In genomic region chr1:46406881-46407608, GRCh38 we compare ENCODE assay signal across 10 cellular contexts. TPM values are rescaled to one million over a fixed set of nuclear protein-coding genes. Genes with fewer than 3 reads are reported as not detected.
DNase-seq lines count a peak whose midpoint lies in the region; ATAC-seq, FAIRE-seq and TF ChIP-seq lines count a peak whose summit lies in the region.
"Had no signal": no experiment of that assay in that cellular context is flagged by ENCODE, and none has a peak within 500 bp of the region (broad histone marks: within the 10 kb centered on the region; RNA-seq: fewer than 3 reads in every experiment).

No MANE protein-coding gene starts in this region.

- H4K91ac ChIP-seq in IMR-90 (ENCODE audit: insufficient read depth, low read depth, low read length) (no peak overlapping the region), H1 (replicated peaks; ENCODE audit: insufficient read length, low read length) (peak overlapping the region; percentile 93)

- 0 out of 2 replicates have a peak, but pooled peaks cover 3% of the 10 kb centered on the region for H3K9me1 ChIP-seq in IMR-90 (ENCODE audit: insufficient read depth, low read length)

- CTCF ChIA-PET in AG04449 (lab: Yijun Ruan, JAX): interaction anchor here (0.7 to 10.9 kb wide), 15 partner anchors 8 to 317 kb away, joined by 3 to 112 read pairs (median 5); a partner anchor contains a TSS
- CTCF ChIA-PET in IMR-90 (lab: Yijun Ruan, JAX): interaction anchor here (0.6 to 0.7 kb wide), 4 partner anchors 18 to 731 kb away, joined by 3 to 5 read pairs (median 3); no protein-coding TSS in a partner anchor
- CTCF ChIA-PET in H1 (lab: Charles Lee; ENCODE audit: partially characterized antibody): interaction anchor here (0.7 to 25.3 kb wide), 12 partner anchors 8 to 121 kb away, joined by 3 to 513 read pairs (median 4); partner anchors contain the start of gene FAAH

- H3K56ac ChIP-seq in IMR-90 (ENCODE audit: extremely low read depth, insufficient read depth, low read length): no peak overlapping the region
- H3K56ac ChIP-seq in H1 (replicated peaks; ENCODE audit: insufficient read length, low read depth, low read length): no peak overlapping the region

- in situ Hi-C loops in IMR-90 (cut with MboI; ENCODE audit: low sequenced_read_pairs): loop anchor here (5.0 to 25.0 kb wide), 2 partner anchors 120 to 305 kb away; partner anchors contain the start of gene EFCAB14

- H3K27me3 ChIP-seq in IMR-90 (ENCODE audit: control insufficient read depth, insufficient read depth, low read length) (peaks cover 16% of the 10 kb centered on the region; the same call in 1 of the 2 replicates), H1 (replicated peaks in 1 of 4; ENCODE audit: control insufficient read depth in 3 of 4, extremely low read depth in 1 of 4, insufficient read depth in 3 of 4, low read length in 3 of 4) (no peaks in the 10 kb centered on the region)
- H3K27me3 ChIP-seq: pancreas had no signal

- H3K4me3 ChIP-seq in AG04449 (ENCODE audit: low read depth, low read length) (peak overlapping the region; percentile 16), IMR-90 (ENCODE audit: insufficient read depth, low read depth, low read length) (no peak overlapping the region), H1 (ENCODE audit: extremely low read depth in 1 of 4, insufficient read depth in 2 of 4, low read depth in 3 of 4, low read length in 4 of 4) (no peak overlapping the region)
- H3K4me3 ChIP-seq: pancreas had no signal

- TF ChIP-seq POLR2A in IMR-90 (IDR thresholded peaks at IDR 0.05; ENCODE audit: low read depth, low read length) (no peak), H1 (IDR thresholded peaks at IDR 0.05; ENCODE audit: control extremely low read depth in 1 of 2, low read depth in 2 of 2, low read length in 2 of 2) (no peak)

- POLR2A ChIA-PET in AG04449 (lab: Yijun Ruan, JAX) (no interaction called here), IMR-90 (lab: Charles Lee; ENCODE audit: unreplicated experiment) (interaction anchor here (0.7 kb wide), 1 partner anchor 9 kb away, joined by 6 read pairs; no protein-coding TSS in a partner anchor), H1 (lab: Charles Lee; ENCODE audit: partially characterized antibody) (interaction anchor here (1.0 to 4.0 kb wide), 2 partner anchors 12 to 30 kb away, joined by 3 to 19 read pairs; no protein-coding TSS in a partner anchor)

- H2BK15ac ChIP-seq in IMR-90 (ENCODE audit: low read depth, low read length) (no peak overlapping the region), H1 (ENCODE audit: low read length) (peak overlapping the region; percentile 81; the same call in 1 of the 2 replicates)

- 27% methylated on average over 6 of the region's 13 CpGs; no CpG with 5 or more reads in 1 of the 2 experiments for WGBS in IMR-90 (ENCODE audit: extremely low coverage in 2 of 2, insufficient read length in 1 of 2), 2 experiments
- 75% methylated on average over 12 of the region's 13 CpGs; no CpG with 5 or more reads in 1 of the 2 experiments for WGBS in H1 (ENCODE audit: extremely low coverage in 1 of 2, insufficient coverage in 1 of 2, insufficient read length in 1 of 2, insufficient replicate concordance in 2 of 2, low coverage in 1 of 2, low lambda C conversion rate in 2 of 2, missing lambda C conversion rate in 1 of 2), 2 experiments

- peaks cover 0 to 4% of the 10 kb centered on the region in 2 experiments; a peak in 1 of 4 replicates for H3K79me2 ChIP-seq in H1 (ENCODE audit: control insufficient read depth in 1 of 2, insufficient read depth in 2 of 2, low read length in 2 of 2)

- BruUV-seq in IMR-90 (replicated peaks; lab: Mats Ljungman, UMichigan): no TSS peak

- H3K23me2 ChIP-seq in H1 (ENCODE audit: low read depth, low read length): no peaks in the 10 kb centered on the region; the same call in 1 of the 2 replicates

- H4K8ac ChIP-seq in IMR-90 (ENCODE audit: low read depth in 2 of 2, low read length in 2 of 2) (no peak overlapping the region), H1 (ENCODE audit: extremely low read depth, insufficient read depth, low read length) (no peak overlapping the region; the same call in 1 of the 2 replicates)

- H3K4ac ChIP-seq in IMR-90 (ENCODE audit: low read depth, low read length) (no peak overlapping the region), H1 (replicated peaks; ENCODE audit: insufficient read length, low read depth, low read length) (peak overlapping the region; percentile 12)

- TF ChIP-seq CTCF in AG04449 (IDR thresholded peaks at IDR 0.05; ENCODE audit: insufficient read depth, low read length, missing control alignments) (no peak), IMR-90 (conservative IDR thresholded peaks at IDR 0.05; ENCODE audit: low read depth, low read length) (no peak), H1 (IDR thresholded peaks at IDR 0.05; ENCODE audit: control extremely low read depth in 1 of 3, insufficient read depth in 1 of 3, low read depth in 1 of 3, low read length in 3 of 3) (no peak), osteocyte (IDR thresholded peaks at IDR 0.05) (no peak)

- H3K36me3 Mint-ChIP-seq in osteocyte (ENCODE audit: unreplicated experiment): peaks cover 2% of the 10 kb centered on the region

- H2BK20ac ChIP-seq in IMR-90 (ENCODE audit: low read depth, low read length) (no peak overlapping the region), H1 (ENCODE audit: low read length) (0 out of 2 replicates have a peak overlapping the region, but pooled peaks have one; percentile 86)

- H2BK5ac ChIP-seq in IMR-90 (ENCODE audit: low read depth, low read length, poor library complexity, severe bottlenecking) (no peak overlapping the region), H1 (ENCODE audit: low read depth, low read length) (peak overlapping the region; percentile 66)

- TF ChIP-seq EP300 in H1 (IDR thresholded peaks at IDR 0.05; ENCODE audit: borderline replicate concordance in 1 of 2, low read depth in 2 of 2, low read length in 2 of 2): no peak

- H4K5ac ChIP-seq in IMR-90 (ENCODE audit: low read depth, low read length): no peak overlapping the region
- H4K5ac ChIP-seq in H1 (ENCODE audit: insufficient read length, low read depth, low read length): peak overlapping the region; percentile 38

- no peak overlapping the region; the same call in 1 of the 2 replicates for H3K4me2 ChIP-seq in IMR-90 (ENCODE audit: low read depth, low read length)
- peak overlapping the region; percentile 5 to 45; a peak in 2 of 4 replicates for H3K4me2 ChIP-seq in H1 (ENCODE audit: insufficient read depth in 1 of 2, low read depth in 2 of 2, low read length in 2 of 2)

- DNase-seq in AG04449 (ENCODE audit: low read depth, low spot score) (no peak), IMR-90 (no peak), H1 (ENCODE audit: low read depth in 1 of 2, low spot score in 2 of 2) (no peak), osteocyte (ENCODE audit: extremely low spot score, unreplicated experiment) (no peak), NCI-H345 treated with DMSO at 0.1 percent for 48 hours (lab: John Stamatoyannopoulos, UW; ENCODE audit: unreplicated experiment) (no peak)
- DNase-seq in stimulated activated naive CD4-positive, alpha-beta T cell treated with Interleukin-2 at 50 U/mL for 16 hours (lab: John Stamatoyannopoulos, UW): no peak

- H3K27ac ChIP-seq in IMR-90 (ENCODE audit: insufficient read depth, low read length) (no peak overlapping the region), H1 (ENCODE audit: low read depth, low read length) (no peak overlapping the region)
- H3K27ac ChIP-seq: pancreas had no signal

- FAIRE-seq in H1 (lab: Jason Lieb, UNC): no peak
- FAIRE-seq: pancreas had no signal

- H2AFZ ChIP-seq in IMR-90 (replicated peaks; ENCODE audit: low read length, poor library complexity) (peak overlapping the region; percentile 89), H1 (ENCODE audit: low read length) (no peak overlapping the region)

- peaks cover 10% of the 10 kb centered on the region for H3K4me1 Mint-ChIP-seq in osteocyte (ENCODE audit: unreplicated experiment)
- H3K4me1 Mint-ChIP-seq: activated B cell treated with CpG ODN at 0.5 μM for 24 hours had no signal

- H3K18ac ChIP-seq in IMR-90 (ENCODE audit: low read depth, low read length): no peak overlapping the region
- H3K18ac ChIP-seq in H1 (ENCODE audit: extremely low read depth, low read length): peak overlapping the region; percentile 75

- H3K14ac ChIP-seq in IMR-90 (replicated peaks; ENCODE audit: low read depth, low read length) (no peak overlapping the region), H1 (ENCODE audit: insufficient read length) (no peak overlapping the region)

- H2AK9ac ChIP-seq in IMR-90 (replicated peaks; ENCODE audit: low read depth, low read length, poor library complexity): peak overlapping the region; percentile 85

- TF ChIP-seq RAD21 in IMR-90 (IDR thresholded peaks at IDR 0.05; ENCODE audit: low read length) (no peak), H1 (IDR thresholded peaks at IDR 0.05 in 1 of 2, conservative IDR thresholded peaks at IDR 0.05 in 1 of 2; ENCODE audit: low read depth in 2 of 2, low read length in 2 of 2) (no peak)

- H2BK120ac ChIP-seq in IMR-90 (ENCODE audit: low read depth, low read length) (no peak overlapping the region), H1 (replicated peaks; ENCODE audit: low read depth, low read length) (peak overlapping the region; percentile 56)

- H3K79me1 ChIP-seq in IMR-90 (ENCODE audit: low read depth in 1 of 2, low read length in 2 of 2) (no peaks in the 10 kb centered on the region), H1 (ENCODE audit: low read depth, low read length) (no peaks in the 10 kb centered on the region)

- peak overlapping the region; percentile 98; the same call in 1 of the 2 replicates for H2BK12ac ChIP-seq in H1 (ENCODE audit: low read depth, low read length)

- no peaks in the 10 kb centered on the region for H3K27me3 Mint-ChIP-seq in osteocyte (ENCODE audit: unreplicated experiment)
- H3K27me3 Mint-ChIP-seq: activated B cell treated with CpG ODN at 0.5 μM for 24 hours had no signal

- ATAC-seq in IMR-90 (ENCODE audit: low read depth): peak; percentile 2; the same call in 1 of the 2 replicates
- ATAC-seq in GM21367 (IDR thresholded peaks at IDR 0.05; ENCODE audit: unreplicated experiment): no peak
- ATAC-seq in GM19023 (IDR thresholded peaks at IDR 0.05; ENCODE audit: unreplicated experiment): no peak

- H3K4me1 ChIP-seq in IMR-90 (ENCODE audit: control insufficient read depth, insufficient read depth, low read length) (no peaks in the 10 kb centered on the region; the same call in 1 of the 2 replicates), H1 (replicated peaks in 1 of 4; ENCODE audit: control insufficient read depth in 3 of 4, insufficient read depth in 4 of 4, low read length in 3 of 4) (peaks cover 2 to 19% (median 13%) of the 10 kb centered on the region in 4 experiments)
- H3K4me1 ChIP-seq: pancreas had no signal

- H3K9ac ChIP-seq in IMR-90 (ENCODE audit: low read depth, low read length) (no peak overlapping the region), H1 (replicated peaks in 1 of 4; ENCODE audit: extremely low read depth in 1 of 4, low read depth in 3 of 4, low read length in 3 of 4) (peak overlapping the region in 1 of 4 experiments; percentile 7; a peak in 1 of 7 replicates)

- no peaks in the 10 kb centered on the region for H3K9me3 Mint-ChIP-seq in osteocyte (ENCODE audit: unreplicated experiment)
- H3K9me3 Mint-ChIP-seq: activated B cell treated with CpG ODN at 0.5 μM for 24 hours had no signal

- H3K23ac ChIP-seq in IMR-90 (ENCODE audit: low read depth, low read length) (0 out of 2 replicates have a peak overlapping the region, but pooled peaks have one; percentile 16), H1 (ENCODE audit: insufficient read length) (no peak overlapping the region)

- H3K9me3 ChIP-seq in IMR-90 (ENCODE audit: control insufficient read depth, insufficient read depth, low read length) (no peaks in the 10 kb centered on the region), H1 (ENCODE audit: insufficient read depth in 2 of 2, low read depth in 1 of 2, low read length in 1 of 2) (no peaks in the 10 kb centered on the region)
- H3K9me3 ChIP-seq: pancreas had no signal

- H2AK5ac ChIP-seq in IMR-90 (ENCODE audit: low read depth, low read length) (no peak overlapping the region), H1 (ENCODE audit: low read depth, low read length) (0 out of 2 replicates have a peak overlapping the region, but pooled peaks have one; percentile 48)

- H3K27ac Mint-ChIP-seq in osteocyte (ENCODE audit: unreplicated experiment): peak overlapping the region; percentile 66
- H3K27ac Mint-ChIP-seq: activated B cell treated with CpG ODN at 0.5 μM for 24 hours had no signal

- dilution Hi-C loops in IMR-90 (cut with HindIII; ENCODE audit: low sequenced_read_pairs, unreplicated experiment): no loop called here

- H3K36me3 ChIP-seq in IMR-90 (ENCODE audit: control insufficient read depth, insufficient read depth, low read length) (no peaks in the 10 kb centered on the region), H1 (ENCODE audit: control insufficient read depth in 2 of 4, insufficient read depth in 4 of 4, low read length in 3 of 4) (peaks cover 3 to 16% (median 4%) of the 10 kb centered on the region in 4 experiments; a peak in 5 of 8 replicates)

- intact Hi-C loops in IMR-90 (cut with micrococcal nuclease): loop anchor here (1.0 to 10.0 kb wide), 2 partner anchors 121 to 768 kb away; no protein-coding TSS in a partner anchor

- H3K4me3 Mint-ChIP-seq in osteocyte (ENCODE audit: unreplicated experiment): peak overlapping the region; percentile 73
- H3K4me3 Mint-ChIP-seq: activated B cell treated with CpG ODN at 0.5 μM for 24 hours had no signal

- H4K20me1 ChIP-seq in IMR-90 (ENCODE audit: insufficient read depth, low read length): no peaks in the 10 kb centered on the region
- H4K20me1 ChIP-seq in H1 (replicated peaks in 1 of 2; ENCODE audit: control insufficient read depth in 1 of 2, insufficient read depth in 2 of 2, low read length in 2 of 2): peaks cover 0 to 2% of the 10 kb centered on the region in 2 experiments

RNA-seq across cellular contexts. Expression of gene FAAH, which starts 12.9 kb away (rescaled TPM):
- total RNA-seq in IMR-90 (2012; rRNA removed): under 0.01 TPM in 1 of 2 replicates, not detected in the other
- 0.19 and 0.29 TPM in 2 replicates for polyA plus RNA-seq in IMR-90 (2012; rRNA removed)
- 0.12 and 0.27 TPM in 2 replicates for polyA plus RNA-seq in IMR-90 (2012; cell fraction: cytosol; rRNA removed)
- polyA plus RNA-seq in IMR-90 (2012; cell fraction: nucleus; rRNA removed; ENCODE audit: low replicate concordance): 2.3 and 3.0 TPM in 2 replicates
- 43.5 and 47.3 TPM in 2 replicates for total RNA-seq in H1 (2021; fragmentation: NEBNext Ultra II Directional; extraction: Animal tissue kit (Norgen Biotek cat#: 25700))
- 41.2 and 67.2 TPM in 2 replicates for polyA plus RNA-seq in H1 (2011; rRNA removed)
- 55.2 TPM for polyA plus RNA-seq in H1 (2011; cell fraction: cytosol; rRNA removed)
- polyA plus RNA-seq in H1 (2011; cell fraction: nucleus; rRNA removed): 219 TPM
- polyA plus RNA-seq in H1 (2012, experiment 1 of 2): 49.6 to 60.3 TPM (median 56.9 TPM) in 4 replicates
- 29.1 TPM for polyA plus RNA-seq in H1 (2012, experiment 2 of 2)
- 11.5 TPM for polyA plus RNA-seq in H1 (2013, experiment 1 of 2)
- 10.3 TPM for polyA plus RNA-seq in H1 (2013, experiment 2 of 2)
- polyA minus RNA-seq in H1 (2011; rRNA and poly(A)+ RNA removed): 25.1 and 26.5 TPM in 2 replicates
- 23.8 TPM for polyA minus RNA-seq in H1 (2011; cell fraction: cytosol; rRNA and poly(A)+ RNA removed)
- polyA minus RNA-seq in H1 (2011; cell fraction: nucleus; rRNA and poly(A)+ RNA removed): 51.8 TPM
- 12.2 and 15.3 TPM in 2 replicates for total RNA-seq in osteocyte

Comparison
In these comparisons a context has a peak if more than half of its experiments do, and no peak if none do; other contexts are left out.
1. RNA of gene FAAH, which starts 12.9 kb away (total RNA-seq): 43.5 to 47.3 TPM in H1 and 12.2 to 15.3 TPM in osteocyte; under 0.01 TPM in IMR-90; every median in the first group is over 10 times any median in the second.